Comparison of ENCODE assay signal across 8 cellular contexts in genomic region chr20:38434770-38435554, GRCh38. TPM values are rescaled to one million over a fixed set of nuclear protein-coding genes. Genes with fewer than 3 reads are reported as not detected.
DNase-seq lines count a peak whose midpoint lies in the region; ATAC-seq and TF ChIP-seq lines count a peak whose summit lies in the region.

Gene SNHG17, minus strand, starts transcription at chr20:38435328.

- H3K4me3 Mint-ChIP-seq in activated T-cell treated with anti-CD3 and anti-CD28 coated beads, Interleukin-2, amount 50 U/mL, for 24 hours = peak within 1 kb of the TSS; percentile 98

- H3K27ac ChIP-seq in muscle layer of colon (ENCODE audit: low read depth, low read length) = peak within 1 kb of the TSS; percentile 71

- peaks cover 31% of the 10 kb centered on the region for H3K4me1 Mint-ChIP-seq in activated T-cell treated with anti-CD3 and anti-CD28 coated beads, Interleukin-2, amount 50 U/mL, for 24 hours (ENCODE audit: low read depth)

- no peaks in the 10 kb centered on the region for H3K9me3 Mint-ChIP-seq in activated T-cell treated with anti-CD3 and anti-CD28 coated beads, Interleukin-2, amount 50 U/mL, for 24 hours

- DNase-seq in CMK (ENCODE audit: low read depth) = peak; percentile 81
- DNase-seq in Jurkat, Clone E6-1 (ENCODE audit: low read depth, low spot score) = peak; percentile 94
- DNase-seq in activated T-cell treated with anti-CD3 and anti-CD28 coated beads, Interleukin-2, amount 50 U/mL, for 24 hours = peak; percentile 93
- DNase-seq in stimulated activated CD8-positive, alpha-beta memory T cell treated with anti-CD3 and anti-CD28 coated beads, Interleukin-7, amount 100 ng/mL, for 1 hour (ENCODE audit: low read depth in 2 of 2) = peak; percentile 74 to 78

- H3K27ac Mint-ChIP-seq in activated T-cell treated with anti-CD3 and anti-CD28 coated beads, Interleukin-2, amount 50 U/mL, for 24 hours = peak within 1 kb of the TSS; percentile 99

- H3K4me1 ChIP-seq in muscle layer of colon (ENCODE audit: insufficient read depth, low read length) = peaks cover 10% of the 10 kb centered on the region

- peaks cover 52% of the 10 kb centered on the region for H3K36me3 Mint-ChIP-seq in activated T-cell treated with anti-CD3 and anti-CD28 coated beads, Interleukin-2, amount 50 U/mL, for 24 hours (ENCODE audit: low read depth)

- H3K36me3 ChIP-seq in muscle layer of colon (ENCODE audit: insufficient read depth, low read length) = peaks cover 38% of the 10 kb centered on the region

- H3K9ac ChIP-seq in muscle layer of colon (ENCODE audit: low read length) = peak within 1 kb of the TSS; percentile 67

- no peaks in the 10 kb centered on the region for H3K27me3 ChIP-seq in muscle layer of colon (ENCODE audit: control insufficient read depth in 1 of 2, insufficient read depth in 2 of 2, low read length in 2 of 2)

- H3K9me3 ChIP-seq in muscle layer of colon (ENCODE audit: low read length) = no peaks in the 10 kb centered on the region

- ATAC-seq in GM21423 (IDR thresholded peaks at IDR 0.05; ENCODE audit: unreplicated experiment) (peak; percentile 81), esophagus mucosa (peak; percentile 95)

- H3K27me3 Mint-ChIP-seq in activated T-cell treated with anti-CD3 and anti-CD28 coated beads, Interleukin-2, amount 50 U/mL, for 24 hours = peaks cover 4% of the 10 kb centered on the region

- H3K4me3 ChIP-seq in Jurkat, Clone E6-1 (ENCODE audit: low read length) = peak within 1 kb of the TSS; percentile 80
- H3K4me3 ChIP-seq in muscle layer of colon (ENCODE audit: low read depth in 1 of 2, low read length in 2 of 2) = peak within 1 kb of the TSS; percentile 52 to 80

TF ChIP-seq in PFSK-1, 5 proteins besides CTCF, POLR2A, EP300 and RAD21:
- TF ChIP-seq POLR2AphosphoS5 (IDR thresholded peaks at IDR 0.05; ENCODE audit: low read depth, low read length) (peak; percentile 99), FOXP2 (optimal IDR thresholded peaks at IDR 0.05; ENCODE audit: borderline replicate concordance, extremely low read depth, extremely low read length, insufficient read depth) (peak; percentile 96), SIN3A (IDR thresholded peaks at IDR 0.05; ENCODE audit: borderline replicate concordance, insufficient read depth, low read length) (peak; percentile 89; the same call in 1 of the 2 replicates), TAF1 (IDR thresholded peaks at IDR 0.05; ENCODE audit: borderline replicate concordance, insufficient read depth, low read length) (peak; percentile 100)
- TF ChIP-seq, protein P1, sequence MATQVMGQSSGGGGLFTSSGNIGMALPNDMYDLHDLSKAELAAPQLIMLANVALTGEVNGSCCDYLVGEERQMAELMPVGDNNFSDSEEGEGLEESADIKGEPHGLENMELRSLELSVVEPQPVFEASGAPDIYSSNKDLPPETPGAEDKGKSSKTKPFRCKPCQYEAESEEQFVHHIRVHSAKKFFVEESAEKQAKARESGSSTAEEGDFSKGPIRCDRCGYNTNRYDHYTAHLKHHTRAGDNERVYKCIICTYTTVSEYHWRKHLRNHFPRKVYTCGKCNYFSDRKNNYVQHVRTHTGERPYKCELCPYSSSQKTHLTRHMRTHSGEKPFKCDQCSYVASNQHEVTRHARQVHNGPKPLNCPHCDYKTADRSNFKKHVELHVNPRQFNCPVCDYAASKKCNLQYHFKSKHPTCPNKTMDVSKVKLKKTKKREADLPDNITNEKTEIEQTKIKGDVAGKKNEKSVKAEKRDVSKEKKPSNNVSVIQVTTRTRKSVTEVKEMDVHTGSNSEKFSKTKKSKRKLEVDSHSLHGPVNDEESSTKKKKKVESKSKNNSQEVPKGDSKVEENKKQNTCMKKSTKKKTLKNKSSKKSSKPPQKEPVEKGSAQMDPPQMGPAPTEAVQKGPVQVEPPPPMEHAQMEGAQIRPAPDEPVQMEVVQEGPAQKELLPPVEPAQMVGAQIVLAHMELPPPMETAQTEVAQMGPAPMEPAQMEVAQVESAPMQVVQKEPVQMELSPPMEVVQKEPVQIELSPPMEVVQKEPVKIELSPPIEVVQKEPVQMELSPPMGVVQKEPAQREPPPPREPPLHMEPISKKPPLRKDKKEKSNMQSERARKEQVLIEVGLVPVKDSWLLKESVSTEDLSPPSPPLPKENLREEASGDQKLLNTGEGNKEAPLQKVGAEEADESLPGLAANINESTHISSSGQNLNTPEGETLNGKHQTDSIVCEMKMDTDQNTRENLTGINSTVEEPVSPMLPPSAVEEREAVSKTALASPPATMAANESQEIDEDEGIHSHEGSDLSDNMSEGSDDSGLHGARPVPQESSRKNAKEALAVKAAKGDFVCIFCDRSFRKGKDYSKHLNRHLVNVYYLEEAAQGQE (IDR thresholded peaks at IDR 0.05; ENCODE audit: insufficient read depth in 1 of 2, low read depth in 2 of 2, low read length in 2 of 2) = peak; percentile 59 to 63; a peak in 2 of 4 replicates

RNA-seq across cellular contexts. Expression of gene SNHG17, which starts in this region (rescaled TPM):
- 94.8 TPM for polyA plus RNA-seq in Jurkat, Clone E6-1 (2012; ENCODE audit: insufficient read depth, insufficient read length)
- polyA plus RNA-seq in PFSK-1 (2012; ENCODE audit: insufficient read length, low read depth) = 143 TPM
- 32.2 TPM for total RNA-seq in esophagus mucosa

Comparison
In these comparisons a context has a peak if more than half of its experiments do, and no peak if none do; other contexts are left out.
1. Peak in every context shown above with its lines: DNase-seq, ATAC-seq, H3K4me3 ChIP-seq and H3K27ac ChIP-seq.